In the genomic region with DNA sequence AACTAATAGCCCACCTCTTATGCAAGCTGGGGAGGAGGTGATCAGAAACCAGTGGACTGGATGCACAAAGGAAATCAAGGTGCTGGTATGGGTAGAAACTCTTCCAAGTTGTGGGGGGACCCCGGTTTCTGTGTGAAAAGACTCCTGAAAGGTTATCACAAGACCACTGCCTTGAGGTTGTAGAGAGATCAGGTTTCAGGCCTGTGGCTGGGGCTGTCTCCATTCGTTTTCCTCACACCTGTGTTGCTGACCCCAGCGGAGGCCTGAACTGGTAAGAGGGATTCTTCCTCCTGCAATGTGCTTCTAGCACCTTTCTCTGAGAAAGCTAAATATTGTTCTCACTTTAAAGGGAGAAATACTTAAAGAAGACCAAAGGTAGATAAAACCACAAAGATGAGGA, we compare ENCODE assay signal across 8 cellular contexts. TPM values are rescaled to one million over a fixed set of nuclear protein-coding genes. Genes with fewer than 3 reads are reported as not detected.
"Had no signal": no experiment of that assay in that cellular context is flagged by ENCODE, and none has a peak within 500 bp of the region (broad histone marks: within the 10 kb centered on the region; RNA-seq: fewer than 3 reads in every experiment).

No MANE protein-coding gene starts in this region.

- ATAC-seq: GM12878 had no signal

- FAIRE-seq: GM12878, GM12891, GM12892, GM18507, GM19239 had no signal

- H3K4me3 ChIP-seq: GM12878 had no signal

- DNase-seq: GDM1, GF-D8 had no signal

RNA-seq across cellular contexts. Expression of gene OR4K5, which starts 9.3 kb away (rescaled TPM):
- total RNA-seq: G401, GM12878 had no signal
- polyA plus RNA-seq: GM12878 had no signal

RNA-seq across cellular contexts. Expression of gene OR4K1, which starts 19.6 kb away (rescaled TPM):
- total RNA-seq: G401, GM12878 had no signal
- polyA plus RNA-seq: GM12878 had no signal

RNA-seq across cellular contexts. Expression of gene OR4K2, which starts 36.2 kb away (rescaled TPM):
- total RNA-seq: G401, GM12878 had no signal
- polyA plus RNA-seq: GM12878 had no signal
